22 cellular contexts compared by ENCODE assay signal in the genomic region with DNA sequence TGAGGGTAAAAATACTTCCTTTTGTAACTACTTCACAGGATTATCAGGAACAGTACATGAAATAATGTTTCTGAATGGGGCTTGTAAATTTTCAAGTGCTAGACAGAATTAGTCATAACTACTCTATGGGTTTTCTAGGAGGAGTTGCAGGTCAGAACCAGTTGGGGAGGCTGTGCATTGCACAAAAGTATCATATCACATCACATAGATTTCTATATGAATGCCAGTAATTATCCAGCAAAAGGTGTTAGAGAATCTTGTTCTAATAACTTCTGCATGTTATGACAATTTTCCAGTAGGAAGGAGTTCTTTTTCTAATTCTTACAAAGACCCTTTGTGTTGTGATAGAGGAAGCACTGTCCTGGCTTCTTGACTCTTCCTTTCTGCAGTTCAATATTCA.
"Had no signal": no experiment of that assay in that cellular context is flagged by ENCODE, and none has a peak within 500 bp of the region (broad histone marks: within the 10 kb centered on the region; RNA-seq: fewer than 3 reads in every experiment).

No MANE protein-coding gene starts in this region.

- H3K36me3 ChIP-seq: heart right ventricle, lower lobe of right lung, spleen, upper lobe of left lung had no signal

- DNase-seq: activated CD4-positive, alpha-beta T cell treated with anti-CD3 and anti-CD28 coated beads, Interleukin-2, amount 50 U/mL, for 4 hours; activated CD8-positive, alpha-beta memory T cell treated with anti-CD3 and anti-CD28 coated beads for 24 hours; activated CD8-positive, alpha-beta memory T cell treated with anti-CD3 and anti-CD28 coated beads, Interleukin-2, amount 50 U/mL, for 4 hours; activated naive CD4-positive, alpha-beta T cell; activated naive CD8-positive, alpha-beta T cell treated with anti-CD3 and anti-CD28 coated beads for 36 hours; activated T-cell treated with anti-CD3 and anti-CD28 coated beads, Interleukin-2, amount 50 U/mL, for 4 hours; amniotic stem cell; cerebellar nuclear complex; heart right ventricle; kidney; lower lobe of right lung; naive thymus-derived CD8-positive, alpha-beta T cell; retina; spleen; stimulated activated CD4-positive, alpha-beta T cell treated with anti-CD3 and anti-CD28 coated beads, Interleukin-4, amount 100 ng/mL, for 1 hour; stimulated activated naive CD4-positive, alpha-beta T cell treated with Interleukin-2 at 50 U/mL for 16 hours; T-helper 9 cell; upper lobe of left lung had no signal

- H3K9me3 ChIP-seq: lower lobe of right lung, upper lobe of left lung had no signal

- H3K27ac Mint-ChIP-seq: activated naive CD8-positive, alpha-beta T cell treated with anti-CD3 and anti-CD28 coated beads for 36 hours; activated T-helper 2 cell treated with anti-CD3 and anti-CD28 coated beads, Interferon-gamma antibody, Interleukin-2, Interleukin-4, amounts not matched to agents 10 μg/mL and 5 μg/mL and 100 μg/mL, durations not matched to agents 14 hours and 24 hours and 36 hours; naive thymus-derived CD8-positive, alpha-beta T cell; WTC11 had no signal

- H3K4me3 ChIP-seq: coronary artery, heart right ventricle, lower lobe of right lung, spleen, upper lobe of left lung had no signal

- H3K4me1 ChIP-seq: heart right ventricle, lower lobe of right lung, spleen, upper lobe of left lung had no signal

- H3K27ac ChIP-seq: coronary artery, heart right ventricle, lower lobe of right lung, spleen, upper lobe of left lung had no signal

- H3K36me3 Mint-ChIP-seq: activated naive CD8-positive, alpha-beta T cell treated with anti-CD3 and anti-CD28 coated beads for 36 hours; naive thymus-derived CD8-positive, alpha-beta T cell had no signal

- H3K27me3 ChIP-seq: heart right ventricle, spleen, upper lobe of left lung had no signal

- H3K4me3 Mint-ChIP-seq: activated naive CD8-positive, alpha-beta T cell treated with anti-CD3 and anti-CD28 coated beads for 36 hours; activated T-cell treated with anti-CD3 and anti-CD28 coated beads, Interleukin-2, amount 50 U/mL, for 4 hours; naive thymus-derived CD8-positive, alpha-beta T cell; WTC11 had no signal

- ATAC-seq: activated T-cell treated with anti-CD3 and anti-CD28 coated beads, Interleukin-2, amount 50 U/mL, for 4 hours; heart right ventricle; lower lobe of right lung; naive thymus-derived CD8-positive, alpha-beta T cell; WTC11 had no signal

- H3K4me1 Mint-ChIP-seq: activated naive CD8-positive, alpha-beta T cell treated with anti-CD3 and anti-CD28 coated beads for 36 hours; naive thymus-derived CD8-positive, alpha-beta T cell; WTC11 had no signal

- H3K27me3 Mint-ChIP-seq: activated naive CD8-positive, alpha-beta T cell treated with anti-CD3 and anti-CD28 coated beads for 36 hours; naive thymus-derived CD8-positive, alpha-beta T cell; progenitor cell of endocrine pancreas had no signal
